In the genomic region with DNA sequence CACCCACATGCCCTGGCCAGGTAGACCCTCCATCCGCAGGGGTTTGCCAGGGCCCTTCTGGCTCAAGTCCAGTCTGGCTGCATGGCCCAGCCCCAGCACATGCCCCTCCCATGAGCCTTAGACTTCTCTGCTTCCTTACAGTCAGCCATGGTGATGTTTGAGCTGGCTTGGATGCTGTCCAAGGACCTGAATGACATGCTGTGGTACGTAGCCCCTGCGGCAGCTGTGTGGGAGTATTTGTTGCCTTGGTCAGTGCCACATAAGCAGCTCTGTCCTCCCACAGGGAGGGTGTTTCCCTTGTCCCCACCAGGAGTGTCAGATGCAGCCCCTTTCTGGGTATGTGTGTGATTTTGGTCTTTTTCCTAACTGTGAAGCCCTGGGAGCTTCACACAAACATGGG, we compare ENCODE assay signal across 15 cellular contexts. TPM values are rescaled to one million over a fixed set of nuclear protein-coding genes. Genes with fewer than 3 reads are reported as not detected.
DNase-seq lines count a peak whose midpoint lies in the region; ATAC-seq and TF ChIP-seq lines count a peak whose summit lies in the region.
"Had no signal": no experiment of that assay in that cellular context is flagged by ENCODE, and none has a peak within 500 bp of the region (broad histone marks: within the 10 kb centered on the region; RNA-seq: fewer than 3 reads in every experiment).

No MANE protein-coding gene starts in this region.

- H3K27ac Mint-ChIP-seq in immature natural killer cell: no peak overlapping the region
- H3K27ac Mint-ChIP-seq: activated B cell treated with CpG ODN at 0.5 μM for 24 hours; activated T-cell treated with anti-CD3 and anti-CD28 coated beads, Interleukin-2, amount 50 U/mL, for 72 hours had no signal

- H3K4me3 ChIP-seq in PC-3 (ENCODE audit: low read length) (no peak overlapping the region), osteoblast (ENCODE audit: insufficient read depth, low read length) (peak overlapping the region; percentile 10)
- H3K4me3 ChIP-seq: left ventricle myocardium inferior, pancreas had no signal

- TF ChIP-seq CTCF in PC-3 (conservative IDR thresholded peaks at IDR 0.05; ENCODE audit: low read depth, low read length) (no peak), osteoblast (IDR thresholded peaks at IDR 0.05; ENCODE audit: extremely low read depth, low read depth, low read length) (no peak), GM13977 (IDR thresholded peaks at IDR 0.05; ENCODE audit: extremely low read depth, insufficient read depth, missing control alignments) (no peak)

- H3K27me3 ChIP-seq in PC-3 (ENCODE audit: low read length) (no peaks in the 10 kb centered on the region), osteoblast (ENCODE audit: insufficient read depth, low read length) (no peaks in the 10 kb centered on the region)
- H3K27me3 ChIP-seq: foreskin keratinocyte, pancreas had no signal

- DNase-seq in Daoy (ENCODE audit: low read depth): peak; percentile 59
- DNase-seq in PC-3: peak; percentile 78
- peak; percentile 94 for DNase-seq in dermis blood vessel endothelial cell
- DNase-seq in osteoblast (ENCODE audit: insufficient read length, low spot score, missing footprints): peak; percentile 88
- no peak for DNase-seq in immature natural killer cell
- DNase-seq in GM13977 (ENCODE audit: low spot score): no peak
- DNase-seq: activated B cell treated with CpG ODN at 0.5 μM for 24 hours; activated T-cell treated with anti-CD3 and anti-CD28 coated beads, Interleukin-2, amount 50 U/mL, for 72 hours; left ventricle myocardium inferior; NCI-H1930; pancreas had no signal

- BruUV-seq in PC-3 (replicated peaks; lab: Mats Ljungman, UMichigan): no TSS peak

- H3K4me1 ChIP-seq in PC-3 (ENCODE audit: insufficient read depth, low read length): peaks cover 5% of the 10 kb centered on the region; the same call in 1 of the 2 replicates
- peaks cover 10% of the 10 kb centered on the region for H3K4me1 ChIP-seq in osteoblast (ENCODE audit: insufficient read depth, low read length)
- H3K4me1 ChIP-seq: foreskin keratinocyte, left ventricle myocardium inferior, pancreas had no signal

- H4K20me1 ChIP-seq in PC-3 (ENCODE audit: low read length) (no peaks in the 10 kb centered on the region), osteoblast (ENCODE audit: insufficient read depth, low read length) (no peaks in the 10 kb centered on the region)

- H3K36me3 ChIP-seq in PC-3 (ENCODE audit: low read depth, low read length) (peaks cover 15% of the 10 kb centered on the region; the same call in 1 of the 2 replicates), osteoblast (ENCODE audit: insufficient read depth, low read length) (no peaks in the 10 kb centered on the region)
- H3K36me3 ChIP-seq: left ventricle myocardium inferior, pancreas had no signal

- no peaks in the 10 kb centered on the region for H3K9me2 ChIP-seq in PC-3 (replicated peaks; ENCODE audit: low read length)

- no peaks in the 10 kb centered on the region for H3K36me3 Mint-ChIP-seq in immature natural killer cell

- no peaks in the 10 kb centered on the region for H3K27me3 Mint-ChIP-seq in immature natural killer cell (ENCODE audit: low read depth in 3 of 3)
- H3K27me3 Mint-ChIP-seq: activated B cell treated with CpG ODN at 0.5 μM for 24 hours; central memory CD8-positive, alpha-beta T cell had no signal

- H3K4me2 ChIP-seq in PC-3 (ENCODE audit: low read length): no peak overlapping the region
- H3K4me2 ChIP-seq in osteoblast (ENCODE audit: insufficient read depth, low read length): peak overlapping the region; percentile 59

- intact Hi-C loops in PC-3 (cut with micrococcal nuclease): loop anchor here (2.0 to 10.0 kb wide), 2 partner anchors 74 to 218 kb away; a partner anchor contains a TSS

- no peaks in the 10 kb centered on the region for H3F3A ChIP-seq in PC-3 (ENCODE audit: low read length, unreplicated experiment)

- no peak overlapping the region for H3K4me3 Mint-ChIP-seq in immature natural killer cell
- H3K4me3 Mint-ChIP-seq: activated B cell treated with CpG ODN at 0.5 μM for 24 hours; activated T-cell treated with anti-CD3 and anti-CD28 coated beads, Interleukin-2, amount 50 U/mL, for 72 hours; central memory CD8-positive, alpha-beta T cell had no signal

- H3K4me1 Mint-ChIP-seq in immature natural killer cell: no peaks in the 10 kb centered on the region
- H3K4me1 Mint-ChIP-seq: activated B cell treated with CpG ODN at 0.5 μM for 24 hours; central memory CD8-positive, alpha-beta T cell had no signal

- CTCF ChIA-PET in PC-3 (lab: Charles Lee): interaction anchor here (0.6 to 0.7 kb wide), 3 partner anchors 15 to 133 kb away, joined by 3 to 9 read pairs (median 5); no protein-coding TSS in a partner anchor

- in situ Hi-C loops in GM13977 (cut with MboI; ENCODE audit: low pct_unique_long_range_greater_than_20kb, low sequenced_read_pairs, unreplicated experiment): no loop called here

- H2AFZ ChIP-seq in PC-3 (ENCODE audit: low read length): no peak overlapping the region
- H2AFZ ChIP-seq in osteoblast (ENCODE audit: low read length): peak overlapping the region; percentile 98

- POLR2A ChIA-PET in PC-3 (lab: Charles Lee; ENCODE audit: unreplicated experiment): interaction anchor here (0.6 to 0.8 kb wide), 2 partner anchors 110 to 191 kb away, joined by 4 to 6 read pairs; no protein-coding TSS in a partner anchor

- H3K9me3 ChIP-seq in PC-3 (ENCODE audit: low read length): no peaks in the 10 kb centered on the region
- no peaks in the 10 kb centered on the region for H3K9me3 ChIP-seq in osteoblast (ENCODE audit: low read depth, low read length)
- H3K9me3 ChIP-seq: left ventricle myocardium inferior, pancreas had no signal

- H3K9ac ChIP-seq in PC-3 (ENCODE audit: low read length): peak overlapping the region; percentile 33; the same call in 1 of the 2 replicates

- ATAC-seq in PC-3: peak; percentile 92
- ATAC-seq in HG02840 (IDR thresholded peaks at IDR 0.05; ENCODE audit: low FRiP score, unreplicated experiment): no peak
- no peak for ATAC-seq in GM21825 (IDR thresholded peaks at IDR 0.05; ENCODE audit: unreplicated experiment)
- ATAC-seq: foreskin keratinocyte had no signal

- H3K79me2 ChIP-seq in PC-3 (ENCODE audit: low read length): no peaks in the 10 kb centered on the region
- H3K79me2 ChIP-seq in osteoblast (ENCODE audit: insufficient read depth, low read length): no peaks in the 10 kb centered on the region

- peak overlapping the region; percentile 55 for H3K27ac ChIP-seq in PC-3 (ENCODE audit: low read length)
- H3K27ac ChIP-seq in osteoblast (ENCODE audit: low read depth, low read length): peak overlapping the region; percentile 85
- H3K27ac ChIP-seq: foreskin keratinocyte, left ventricle myocardium inferior, pancreas had no signal

- H3K9me3 Mint-ChIP-seq in immature natural killer cell: no peaks in the 10 kb centered on the region
- H3K9me3 Mint-ChIP-seq: activated B cell treated with CpG ODN at 0.5 μM for 24 hours; activated T-cell treated with anti-CD3 and anti-CD28 coated beads, Interleukin-2, amount 50 U/mL, for 72 hours; central memory CD8-positive, alpha-beta T cell had no signal

RNA-seq across cellular contexts. Expression of a gene that starts 17.5 kb away (rescaled TPM):
- 49.5 and 51.4 TPM in 2 replicates for total RNA-seq in Daoy (2014; rRNA removed; shearing (Covaris generic))
- total RNA-seq in PC-3 (2014; rRNA removed) (70.9 and 77.1 TPM in 2 replicates), dermis blood vessel endothelial cell (12.4 and 35.3 TPM in 2 replicates), osteoblast (0.72 and 1.5 TPM in 2 replicates)
- 1 to 10 TPM in 2 of 3 donors, not detected in 1; 3.1 to 3.5 TPM for polyA plus RNA-seq in immature natural killer cell

RNA-seq across cellular contexts. Expression of a gene that starts 18.3 kb away (rescaled TPM):
- 144 and 159 TPM in 2 replicates for total RNA-seq in Daoy (2014; rRNA removed; shearing (Covaris generic))
- total RNA-seq in PC-3 (2014; rRNA removed) (92.6 and 95.7 TPM in 2 replicates), dermis blood vessel endothelial cell (105 and 147 TPM in 2 replicates), osteoblast (53.9 and 56.8 TPM in 2 replicates)
- polyA plus RNA-seq in immature natural killer cell: 100 to 1,000 TPM; 106 to 176 (median 142) TPM

RNA-seq across cellular contexts. Expression of a gene that starts 27.0 kb away (rescaled TPM):
- total RNA-seq in Daoy (2014; rRNA removed; shearing (Covaris generic)): 0.11 TPM in 1 of 2 replicates, not detected in the other
- total RNA-seq in PC-3 (2014; rRNA removed) (0.47 TPM in 1 of 2 replicates, not detected in the other), dermis blood vessel endothelial cell (1,341 and 2,150 TPM in 2 replicates), osteoblast (not detected in 2 replicates)
- polyA plus RNA-seq in immature natural killer cell: 1 to 10 TPM in 1 of 3 donors, under 1 TPM in 1, not detected in 1; 0.46 to 3.6 TPM
- total RNA-seq: activated B cell treated with CpG ODN at 0.5 μM for 24 hours, foreskin keratinocyte had no signal
- polyA plus RNA-seq: foreskin keratinocyte had no signal

RNA-seq across cellular contexts. Expression of a gene that starts 49.7 kb away (rescaled TPM):
- total RNA-seq in Daoy (2014; rRNA removed; shearing (Covaris generic)): 22.3 and 28.8 TPM in 2 replicates
- total RNA-seq in PC-3 (2014; rRNA removed) (22.2 and 25.0 TPM in 2 replicates), dermis blood vessel endothelial cell (24.2 and 27.1 TPM in 2 replicates), osteoblast (14.8 and 15.0 TPM in 2 replicates)
- polyA plus RNA-seq in immature natural killer cell: 10 to 100 TPM; 67.8 to 75.5 (median 71.0) TPM

Comparison
In these comparisons a context has a peak if more than half of its experiments do, and no peak if none do; other contexts are left out.
1. DNase-seq: peak in Daoy (single experiment), PC-3 (single experiment), dermis blood vessel endothelial cell (single experiment) and osteoblast (single experiment); none in immature natural killer cell (0 of 3) and GM13977 (single experiment).
2. RNA of a gene that starts 27.0 kb away (total RNA-seq): 1,341 to 2,150 TPM in dermis blood vessel endothelial cell; 0.47 TPM in PC-3, 0.11 TPM in Daoy and not detected in osteoblast; every median in the first group is over 100 times any median in the second.